Comparison of ENCODE assay signal across 20 cellular contexts in genomic region chr17:5201011-5201410, GRCh38. TPM values are rescaled to one million over a fixed set of nuclear protein-coding genes. Genes with fewer than 3 reads are reported as not detected.
"Had no signal": no experiment of that assay in that cellular context is flagged by ENCODE, and none has a peak within 500 bp of the region (broad histone marks: within the 10 kb centered on the region; RNA-seq: fewer than 3 reads in every experiment).

No MANE protein-coding gene starts in this region.

- H3K27me3 ChIP-seq: esophagus squamous epithelium, foreskin keratinocyte, hepatocyte, sigmoid colon, suprapubic skin, thyroid gland had no signal

- H3K36me3 ChIP-seq: esophagus squamous epithelium, prostate gland, sigmoid colon, suprapubic skin, thyroid gland had no signal

- H3K79me2 ChIP-seq: hepatocyte had no signal

- H3K4me3 ChIP-seq: esophagus squamous epithelium, hepatocyte, lung, prostate gland, sigmoid colon, skin epidermis, suprapubic skin, thyroid gland had no signal

- FAIRE-seq: kidney, urothelium cell line had no signal

- H3K9ac ChIP-seq: parathyroid adenoma had no signal

- DNase-seq: esophagus squamous epithelium; foreskin keratinocyte; kidney; left cardiac atrium; left ventricle myocardium superior; mesendoderm; naive B cell; retina; sigmoid colon; stimulated activated CD4-positive, alpha-beta T cell treated with anti-CD3 and anti-CD28 coated beads, Interleukin-2, amount 100 ng/mL, for 24 hours; stimulated activated naive CD8-positive, alpha-beta T cell treated with anti-CD3 and anti-CD28 coated beads, Interleukin-15, Interleukin-2, amounts not matched to agents 100 U/mL and 50 U/mL, for 24 hours; thyroid gland had no signal

- H2AFZ ChIP-seq: hepatocyte, parathyroid adenoma had no signal

- H3K27ac ChIP-seq: esophagus squamous epithelium, foreskin keratinocyte, hepatocyte, parathyroid adenoma, prostate gland, sigmoid colon, skin epidermis, suprapubic skin, thyroid gland had no signal

- H3K4me2 ChIP-seq: hepatocyte had no signal

- H3K4me1 ChIP-seq: esophagus squamous epithelium, foreskin keratinocyte, parathyroid adenoma, prostate gland, sigmoid colon, suprapubic skin, thyroid gland had no signal

- H3K9me3 ChIP-seq: esophagus squamous epithelium, prostate gland, sigmoid colon, suprapubic skin, thyroid gland had no signal

- ATAC-seq: foreskin keratinocyte; left cardiac atrium; left ventricle myocardium superior; stimulated activated naive CD8-positive, alpha-beta T cell treated with anti-CD3 and anti-CD28 coated beads, Interleukin-15, Interleukin-2, amounts not matched to agents 100 U/mL and 50 U/mL, for 24 hours had no signal

RNA-seq across cellular contexts. Expression of gene SCIMP, which starts 33.6 kb away (rescaled TPM):
- total RNA-seq: epithelial cell of proximal tubule, foreskin keratinocyte, suprapubic skin had no signal
- polyA plus RNA-seq: foreskin keratinocyte had no signal
